In the genomic region with DNA sequence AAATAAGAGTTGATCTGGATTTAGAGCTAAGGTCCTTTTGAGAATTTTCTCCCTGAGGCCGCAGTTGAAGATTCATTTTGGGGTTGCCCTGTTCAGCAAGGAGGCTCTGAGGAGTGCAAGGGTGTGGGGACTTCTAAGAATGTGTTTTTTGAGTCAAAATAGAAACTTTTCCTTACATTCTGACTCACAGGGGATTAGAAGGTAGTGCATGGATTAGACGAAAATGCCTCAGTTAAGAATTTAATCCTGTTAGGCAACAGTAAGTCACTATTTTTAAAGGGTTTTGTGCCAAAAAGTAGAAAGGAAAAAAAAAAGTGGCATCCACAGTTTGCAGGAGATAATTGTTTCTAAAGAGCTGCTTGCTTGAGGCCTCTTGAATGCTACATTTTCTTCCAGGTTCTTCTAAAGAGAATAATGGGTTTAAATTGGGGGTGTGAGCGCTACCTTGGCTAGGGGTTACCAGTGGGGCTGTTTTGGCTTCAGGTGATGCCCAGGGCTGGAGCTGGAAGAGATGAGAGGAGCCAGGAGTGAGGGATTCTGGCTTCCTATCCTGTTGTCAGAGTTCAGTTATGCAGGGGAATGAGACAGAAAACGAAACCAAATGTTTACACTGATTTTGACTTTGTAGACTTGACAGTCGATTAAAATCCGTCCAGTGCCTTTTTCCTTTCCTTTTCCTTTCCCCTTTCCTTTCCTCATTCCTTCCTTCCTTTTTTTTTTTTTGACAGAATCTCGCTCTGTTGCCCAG, we compare ENCODE assay signal across 16 cellular contexts. TPM values are rescaled to one million over a fixed set of nuclear protein-coding genes. Genes with fewer than 3 reads are reported as not detected.
DNase-seq lines count a peak whose midpoint lies in the region; ATAC-seq and TF ChIP-seq lines count a peak whose summit lies in the region.
"Had no signal": no experiment of that assay in that cellular context is flagged by ENCODE, and none has a peak within 500 bp of the region (broad histone marks: within the 10 kb centered on the region; RNA-seq: fewer than 3 reads in every experiment).

No MANE protein-coding gene starts in this region.

- POLR2A ChIA-PET in AG04449 (lab: Yijun Ruan, JAX): no interaction called here

- TF ChIP-seq CTCF in AG04449 (IDR thresholded peaks at IDR 0.05; ENCODE audit: insufficient read depth, low read length, missing control alignments): no peak

- DNase-seq in AG04449 (ENCODE audit: low read depth, low spot score): peak; percentile 28
- peak; percentile 43 for DNase-seq in LHCN-M2 (ENCODE audit: low read depth)
- peak; percentile 52 for DNase-seq in cerebellar cortex (ENCODE audit: low spot score)
- DNase-seq in myocyte (ENCODE audit: low read depth): peak; percentile 15
- no peak for DNase-seq in NCI-H748 (lab: John Stamatoyannopoulos, UW; ENCODE audit: unreplicated experiment)
- DNase-seq: activated gamma-delta T cell; body of pancreas; esophagus squamous epithelium; left cardiac atrium; NCI-H1694 treated with DMSO at 0.1 percent for 48 hours; NCI-H526 treated with DMSO at 0.1 percent for 48 hours; ovary; stimulated activated CD4-positive, alpha-beta T cell treated with anti-CD3 and anti-CD28 coated beads, Interleukin-12 subunit alpha, Interleukin-12 subunit beta, amount 100 ng/mL, for 4 hours had no signal

- ATAC-seq in GM21737 (IDR thresholded peaks at IDR 0.05; ENCODE audit: unreplicated experiment): no peak
- ATAC-seq in GM18870 (IDR thresholded peaks at IDR 0.05; ENCODE audit: unreplicated experiment): no peak
- ATAC-seq in GM18907 (IDR thresholded peaks at IDR 0.05; ENCODE audit: unreplicated experiment): no peak
- ATAC-seq: body of pancreas, left cardiac atrium had no signal

- H3K4me3 ChIP-seq in AG04449 (ENCODE audit: low read depth, low read length): no peak overlapping the region
- H3K4me3 ChIP-seq: body of pancreas, ovary had no signal

- CTCF ChIA-PET in AG04449 (lab: Yijun Ruan, JAX): no interaction called here

RNA-seq across cellular contexts. Expression of a gene that starts 52.9 kb away (rescaled TPM):
- total RNA-seq in LHCN-M2 (2014; rRNA removed): 0.80 and 1.7 TPM in 2 replicates
- 4.0 TPM for polyA plus RNA-seq in LHCN-M2 (2012)
- 0.47 and 4.6 TPM in 2 replicates for total RNA-seq in myocyte
- polyA plus RNA-seq in myocyte (2012): 5.0 TPM
